Comparison of ENCODE assay signal across 1 cellular context in the genomic region with DNA sequence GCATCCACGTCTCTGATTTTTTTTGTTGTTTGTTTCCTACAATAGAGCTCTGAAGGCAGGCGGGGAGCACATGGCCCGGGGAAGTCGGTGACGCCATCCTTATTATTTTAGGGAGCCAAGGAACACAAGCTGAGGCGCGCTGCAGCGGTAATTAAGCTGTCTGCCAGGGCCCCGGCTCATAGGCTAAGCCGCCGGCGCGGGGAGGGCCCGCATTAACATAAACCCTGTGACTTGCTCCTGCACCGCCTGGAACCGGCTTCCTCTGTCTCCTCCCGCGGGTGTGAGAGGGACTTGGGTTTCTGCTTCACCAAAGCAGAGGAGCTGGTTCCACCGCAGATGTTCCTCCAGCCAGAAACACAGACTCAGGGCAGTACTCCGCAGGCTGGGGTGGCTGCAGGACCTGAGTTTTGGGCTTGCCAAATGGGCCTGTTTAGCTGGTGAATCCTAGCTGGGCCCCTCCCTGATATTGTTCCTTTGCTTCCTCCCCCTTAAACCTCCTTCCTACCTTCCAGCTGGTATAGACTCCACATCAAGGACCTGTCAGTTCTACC.
TF ChIP-seq lines count a peak whose summit lies in the region.

No MANE protein-coding gene starts in this region.

TF ChIP-seq in H1, 55 proteins besides CTCF, POLR2A, EP300 and RAD21 (continued from another document):
- no peak for TF ChIP-seq KDM1A (IDR thresholded peaks at IDR 0.05; ENCODE audit: borderline replicate concordance, low read length)
- TF ChIP-seq HDAC2 (IDR thresholded peaks at IDR 0.05; ENCODE audit: borderline replicate concordance in 1 of 2, low read depth in 2 of 2, low read length in 2 of 2): 0 out of 4 replicates have a peak, but pooled peaks of 1 of the 2 experiments have one; percentile 20
- TF ChIP-seq CEBPB (IDR thresholded peaks at IDR 0.05; ENCODE audit: low read depth, low read length): no peak
- TF ChIP-seq TAF7 (optimal IDR thresholded peaks at IDR 0.05; ENCODE audit: borderline replicate concordance, low read depth, low read length): peak; percentile 50
- TF ChIP-seq, protein P1, sequence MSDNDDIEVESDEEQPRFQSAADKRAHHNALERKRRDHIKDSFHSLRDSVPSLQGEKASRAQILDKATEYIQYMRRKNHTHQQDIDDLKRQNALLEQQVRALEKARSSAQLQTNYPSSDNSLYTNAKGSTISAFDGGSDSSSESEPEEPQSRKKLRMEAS (IDR thresholded peaks at IDR 0.05): peak; percentile 85
- TF ChIP-seq NRF1 (IDR thresholded peaks at IDR 0.05; ENCODE audit: low read depth, low read length): no peak
- TF ChIP-seq, protein P2, sequence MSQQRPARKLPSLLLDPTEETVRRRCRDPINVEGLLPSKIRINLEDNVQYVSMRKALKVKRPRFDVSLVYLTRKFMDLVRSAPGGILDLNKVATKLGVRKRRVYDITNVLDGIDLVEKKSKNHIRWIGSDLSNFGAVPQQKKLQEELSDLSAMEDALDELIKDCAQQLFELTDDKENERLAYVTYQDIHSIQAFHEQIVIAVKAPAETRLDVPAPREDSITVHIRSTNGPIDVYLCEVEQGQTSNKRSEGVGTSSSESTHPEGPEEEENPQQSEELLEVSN (IDR thresholded peaks at IDR 0.05): peak; percentile 35; the same call in 1 of the 2 replicates
- TF ChIP-seq NANOG (IDR thresholded peaks at IDR 0.05; ENCODE audit: insufficient read depth, low read depth, low read length, poor library complexity, severe bottlenecking): peak; percentile 47
TF ChIP-seq in H1: peak in this region for 12.
